Comparison of ENCODE assay signal across 16 cellular contexts in genomic region chr9:137149942-137150484, GRCh38. TPM values are rescaled to one million over a fixed set of nuclear protein-coding genes. Genes with fewer than 3 reads are reported as not detected.
DNase-seq lines count a peak whose midpoint lies in the region; ATAC-seq, FAIRE-seq and TF ChIP-seq lines count a peak whose summit lies in the region.
"Had no signal": no experiment of that assay in that cellular context is flagged by ENCODE, and none has a peak within 500 bp of the region (broad histone marks: within the 10 kb centered on the region; RNA-seq: fewer than 3 reads in every experiment).

No MANE protein-coding gene starts in this region.

- H3K27me3 ChIP-seq in HepG2 (ENCODE audit: control insufficient read depth in 1 of 2, insufficient read depth in 2 of 2, low read length in 2 of 2) (peaks cover 8 to 38% of the 10 kb centered on the region in 2 experiments; a peak in 4 of 5 replicates), right lobe of liver (peaks cover 0 to 4% of the 10 kb centered on the region in 2 donors)

- H3K27ac Mint-ChIP-seq in activated CD4-positive, alpha-beta T cell treated with anti-CD3 and anti-CD28 coated beads for 36 hours: no peak overlapping the region
- H3K27ac Mint-ChIP-seq: type B pancreatic cell had no signal

- H3K4me1 ChIP-seq in HepG2 (ENCODE audit: insufficient read depth, low read length) (peaks cover 30% of the 10 kb centered on the region), right lobe of liver (no peaks in the 10 kb centered on the region)
- H3K4me1 ChIP-seq: adrenal gland, spleen had no signal

- TF ChIP-seq POLR2A in HepG2 (IDR thresholded peaks at IDR 0.05; ENCODE audit: insufficient read depth in 1 of 2, low read depth in 2 of 2, low read length in 2 of 2) (no peak), right lobe of liver (IDR thresholded peaks at IDR 0.05) (no peak)

- no peak overlapping the region for H3K9ac ChIP-seq in HepG2 (ENCODE audit: insufficient read depth, low read depth, low read length)

- no TSS peak for BruUV-seq in HepG2 (replicated peaks; lab: Mats Ljungman, UMichigan)

- H2AFZ ChIP-seq in HepG2 (ENCODE audit: low read length): no peak overlapping the region

- H3K27ac ChIP-seq in HepG2 (ENCODE audit: extremely low read length, insufficient read depth, low read length) (no peak overlapping the region), right lobe of liver (no peak overlapping the region), RWPE1 (peak overlapping the region; percentile 75)
- H3K27ac ChIP-seq: adrenal gland, spleen had no signal

- TF ChIP-seq EP300 in HepG2 (IDR thresholded peaks at IDR 0.05; ENCODE audit: low read depth in 2 of 2, low read length in 2 of 2) (no peak), HepG2 (CRISPR knock-in tag; IDR thresholded peaks at IDR 0.05; ENCODE audit: borderline replicate concordance) (no peak)

- intact Hi-C loops in HepG2 (cut with micrococcal nuclease; ENCODE audit: unreplicated experiment) (no loop called here), right lobe of liver (cut with DNase I) (no loop called here)
- intact Hi-C loops in activated CD4-positive, alpha-beta T cell treated with anti-CD3 and anti-CD28 coated beads for 36 hours (cut with DNase I, micrococcal nuclease): loop anchor here in 1 of 2 experiments (1.0 to 2.0 kb wide), 4 partner anchors 172 to 359 kb away; partner anchors contain the start of genes NSMF and TMEM141

- peaks cover 8% of the 10 kb centered on the region for H3K27me3 Mint-ChIP-seq in activated CD4-positive, alpha-beta T cell treated with anti-CD3 and anti-CD28 coated beads for 36 hours

- H3K9me3 Mint-ChIP-seq in activated CD4-positive, alpha-beta T cell treated with anti-CD3 and anti-CD28 coated beads for 36 hours (ENCODE audit: low read depth): no peaks in the 10 kb centered on the region
- H3K9me3 Mint-ChIP-seq: type B pancreatic cell had no signal

- 2% methylated on average over 7 of the region's 15 CpGs for WGBS in HepG2 (ENCODE audit: low lambda C conversion rate)
- WGBS in right lobe of liver (ENCODE audit: insufficient coverage, low coverage, low lambda C conversion rate, missing lambda C conversion rate): 57% methylated on average over 12 of the region's 15 CpGs

- H4K20me1 ChIP-seq in HepG2 (ENCODE audit: insufficient read depth, low read length): no peaks in the 10 kb centered on the region

- H3K9me3 ChIP-seq in HepG2 (ENCODE audit: low read length) (no peaks in the 10 kb centered on the region), right lobe of liver (no peaks in the 10 kb centered on the region)
- H3K9me3 ChIP-seq: adrenal gland had no signal

- no peak for FAIRE-seq in HepG2 (lab: Jason Lieb, UNC)

- CTCF ChIA-PET in HepG2 (lab: Yijun Ruan, JAX; ENCODE audit: low intra/inter-chr PET ratio, low total read pairs) (no interaction called here), RWPE1 (lab: Yijun Ruan, JAX) (interaction anchor here (0.7 to 1.0 kb wide), 2 partner anchors 121 to 439 kb away, joined by 3 read pairs; partner anchors contain the start of gene ABCA2)
- CTCF ChIA-PET in activated CD4-positive, alpha-beta T cell treated with anti-CD3 and anti-CD28 coated beads for 36 hours (lab: Charles Lee): interaction anchor here (0.5 to 1.1 kb wide), 5 partner anchors 11 to 453 kb away, joined by 3 to 4 read pairs (median 3); partner anchors contain the start of genes GRIN1 and LCN10

- no peak overlapping the region for H3K4me3 Mint-ChIP-seq in activated CD4-positive, alpha-beta T cell treated with anti-CD3 and anti-CD28 coated beads for 36 hours
- H3K4me3 Mint-ChIP-seq: type B pancreatic cell had no signal

- H3K36me3 Mint-ChIP-seq in activated CD4-positive, alpha-beta T cell treated with anti-CD3 and anti-CD28 coated beads for 36 hours (ENCODE audit: low read depth): no peaks in the 10 kb centered on the region
- H3K36me3 Mint-ChIP-seq: type B pancreatic cell had no signal

- H3K4me2 ChIP-seq in HepG2 (ENCODE audit: low read depth, low read length): peak overlapping the region; percentile 61

- in situ Hi-C loops in HepG2 (cut with HindIII; ENCODE audit: extremely low pct_ligation_motif_present, low pct_unique_long_range_greater_than_20kb): no loop called here

- no peaks in the 10 kb centered on the region for H3K79me2 ChIP-seq in HepG2 (ENCODE audit: insufficient read depth, low read length)

- ATAC-seq in HepG2 (no peak), right lobe of liver (no peak), HG03025 (IDR thresholded peaks at IDR 0.05; ENCODE audit: low FRiP score, unreplicated experiment) (peak; percentile 5), GM21619 (IDR thresholded peaks at IDR 0.05; ENCODE audit: unreplicated experiment) (no peak)
- ATAC-seq in activated CD4-positive, alpha-beta T cell treated with anti-CD3 and anti-CD28 coated beads for 36 hours: no peak

- DNase-seq in HepG2 (ENCODE audit: low spot score): no peak
- DNase-seq in right lobe of liver: no peak
- no peak for DNase-seq in RWPE1 (ENCODE audit: low spot score)
- DNase-seq in activated CD4-positive, alpha-beta T cell treated with anti-CD3 and anti-CD28 coated beads for 36 hours: no peak
- no peak for DNase-seq in NCI-H2107 treated with DMSO at 0.1 percent for 48 hours (lab: John Stamatoyannopoulos, UW; ENCODE audit: unreplicated experiment)
- no peak for DNase-seq in NCI-H2081 (lab: John Stamatoyannopoulos, UW)
- DNase-seq: activated T-cell treated with anti-CD3 and anti-CD28 coated beads, Interleukin-2, amount 50 U/mL, for 1 hour; dermis blood vessel endothelial cell; NCI-H1105; NCI-H510A; spleen had no signal

- H3K36me3 ChIP-seq in HepG2 (replicated peaks in 1 of 2; ENCODE audit: control insufficient read depth in 1 of 2, insufficient read depth in 2 of 2, low read length in 2 of 2): no peaks in the 10 kb centered on the region
- H3K36me3 ChIP-seq in right lobe of liver: no peaks in the 10 kb centered on the region
- H3K36me3 ChIP-seq: adrenal gland, spleen had no signal

- TF ChIP-seq RAD21 in HepG2 (CRISPR knock-in tag; IDR thresholded peaks at IDR 0.05): no peak

- POLR2A ChIA-PET in HepG2 (lab: Yijun Ruan, JAX) (interaction anchor here (0.7 to 3.0 kb wide), 21 partner anchors 13 to 309 kb away, joined by 3 to 34 read pairs (median 9); partner anchors contain the start of genes ANAPC2, MAN1B1, NSMF and RNF208), RWPE1 (lab: Yijun Ruan, JAX; ENCODE audit: low non-redundant PET) (interaction anchor here (0.7 to 1.5 kb wide), 2 partner anchors 21 to 62 kb away, joined by 3 to 4 read pairs; no protein-coding TSS in a partner anchor)
- POLR2A ChIA-PET in activated CD4-positive, alpha-beta T cell treated with anti-CD3 and anti-CD28 coated beads for 36 hours (lab: Charles Lee): interaction anchor here (0.6 to 1.6 kb wide), 4 partner anchors 20 to 266 kb away, joined by 3 to 4 read pairs (median 4); no protein-coding TSS in a partner anchor

- H3K4me3 ChIP-seq in HepG2 (replicated peaks in 1 of 3; ENCODE audit: insufficient read depth in 1 of 3, low read depth in 2 of 3, low read length in 3 of 3) (peak overlapping the region in 2 of 3 experiments; percentile 4 to 56; a peak in 3 of 6 replicates), right lobe of liver (no peak overlapping the region)
- H3K4me3 ChIP-seq: adrenal gland, spleen had no signal

- TF ChIP-seq CTCF in HepG2 (CRISPR knock-in tag; IDR thresholded peaks at IDR 0.05) (no peak), right lobe of liver (IDR thresholded peaks at IDR 0.05) (no peak), RWPE1 (conservative IDR thresholded peaks at IDR 0.05; ENCODE audit: low read depth) (no peak)

- H3K4me1 Mint-ChIP-seq in activated CD4-positive, alpha-beta T cell treated with anti-CD3 and anti-CD28 coated beads for 36 hours: peaks cover 8% of the 10 kb centered on the region

RNA-seq across cellular contexts. Expression of gene GRIN1, which starts 11.1 kb away (rescaled TPM):
- total RNA-seq in HepG2 (2016; rRNA removed; fragmentation: Illumina TruSeq; extraction: Trizol): not detected in 2 replicates
- total RNA-seq in HepG2 (2016; cell fraction: cytosol; rRNA removed; fragmentation: Illumina TruSeq; extraction: Trizol; ENCODE audit: low read depth): not detected in 2 replicates
- total RNA-seq in HepG2 (2016; cell fraction: insoluble cytoplasmic fraction; rRNA removed; fragmentation: Illumina TruSeq; extraction: Trizol): not detected in 2 replicates
- total RNA-seq in HepG2 (2016; cell fraction: membrane; rRNA removed; fragmentation: Illumina TruSeq; extraction: Trizol): not detected in 2 replicates
- total RNA-seq in HepG2 (2016; cell fraction: nucleus; rRNA removed; fragmentation: Illumina TruSeq; extraction: Trizol): 0.09 TPM in 1 of 2 replicates, not detected in the other
- 0.05 and 0.13 TPM in 2 replicates for polyA plus RNA-seq in HepG2 (2011; rRNA removed)
- 0.04 and 0.16 TPM in 2 replicates for polyA plus RNA-seq in HepG2 (2011; cell fraction: cytosol; rRNA removed)
- polyA plus RNA-seq in HepG2 (2011; cell fraction: nucleus; rRNA removed): 0.64 and 1.3 TPM in 2 replicates
- polyA plus RNA-seq in HepG2 (2012): 0.32 and 0.40 TPM in 2 replicates
- not detected in 2 replicates for polyA plus RNA-seq in HepG2 (2016; cell fraction: cytosol; fragmentation: Illumina TruSeq; extraction: Trizol; ENCODE audit: low read depth)
- polyA plus RNA-seq in HepG2 (2016; cell fraction: insoluble cytoplasmic fraction; fragmentation: Illumina TruSeq; extraction: Trizol; ENCODE audit: low read depth): not detected in 2 replicates
- polyA plus RNA-seq in HepG2 (2016; cell fraction: membrane; fragmentation: Illumina TruSeq; extraction: Trizol; ENCODE audit: low read depth): not detected in 2 replicates
- not detected in 2 replicates for polyA plus RNA-seq in HepG2 (2016; cell fraction: nucleus; fragmentation: Illumina TruSeq; extraction: Trizol; ENCODE audit: insufficient read depth, low read depth)
- 0.05 and 0.06 TPM in 2 replicates for polyA minus RNA-seq in HepG2 (2011; rRNA and poly(A)+ RNA removed; ENCODE audit: low replicate concordance)
- polyA minus RNA-seq in HepG2 (2011; cell fraction: cytosol; rRNA and poly(A)+ RNA removed): not detected in 2 replicates
- 0.39 TPM in 1 of 2 replicates, not detected in the other for polyA minus RNA-seq in HepG2 (2011; cell fraction: nucleus; rRNA and poly(A)+ RNA removed)
- total RNA-seq in right lobe of liver: not detected
- total RNA-seq in activated CD4-positive, alpha-beta T cell treated with anti-CD3 and anti-CD28 coated beads for 36 hours: under 1 TPM in 1 of 2 experiments, not detected in 1; 0.14 TPM
- total RNA-seq: osteocyte had no signal

RNA-seq across cellular contexts. Expression of gene LRRC26, which starts 19.8 kb away (rescaled TPM):
- total RNA-seq in HepG2 (2016; rRNA removed; fragmentation: Illumina TruSeq; extraction: Trizol) (not detected in 2 replicates), right lobe of liver (under 1 TPM in 2 of 6 experiments, not detected in 4; 0.17 to 0.18 TPM)
- not detected in 2 replicates for total RNA-seq in HepG2 (2016; cell fraction: cytosol; rRNA removed; fragmentation: Illumina TruSeq; extraction: Trizol; ENCODE audit: low read depth)
- not detected in 2 replicates for total RNA-seq in HepG2 (2016; cell fraction: insoluble cytoplasmic fraction; rRNA removed; fragmentation: Illumina TruSeq; extraction: Trizol)
- not detected in 2 replicates for total RNA-seq in HepG2 (2016; cell fraction: membrane; rRNA removed; fragmentation: Illumina TruSeq; extraction: Trizol)
- not detected in 2 replicates for total RNA-seq in HepG2 (2016; cell fraction: nucleus; rRNA removed; fragmentation: Illumina TruSeq; extraction: Trizol)
- not detected in 2 replicates for polyA plus RNA-seq in HepG2 (2011; rRNA removed)
- polyA plus RNA-seq in HepG2 (2011; cell fraction: cytosol; rRNA removed): 0.09 TPM in 1 of 2 replicates, not detected in the other
- 0.18 and 0.26 TPM in 2 replicates for polyA plus RNA-seq in HepG2 (2011; cell fraction: nucleus; rRNA removed)
- polyA plus RNA-seq in HepG2 (2012): not detected in 2 replicates
- not detected in 2 replicates for polyA plus RNA-seq in HepG2 (2016; cell fraction: cytosol; fragmentation: Illumina TruSeq; extraction: Trizol; ENCODE audit: low read depth)
- polyA plus RNA-seq in HepG2 (2016; cell fraction: insoluble cytoplasmic fraction; fragmentation: Illumina TruSeq; extraction: Trizol; ENCODE audit: low read depth): not detected in 2 replicates
- not detected in 2 replicates for polyA plus RNA-seq in HepG2 (2016; cell fraction: membrane; fragmentation: Illumina TruSeq; extraction: Trizol; ENCODE audit: low read depth)
- polyA plus RNA-seq in HepG2 (2016; cell fraction: nucleus; fragmentation: Illumina TruSeq; extraction: Trizol; ENCODE audit: insufficient read depth, low read depth): not detected in 2 replicates
- polyA minus RNA-seq in HepG2 (2011; rRNA and poly(A)+ RNA removed; ENCODE audit: low replicate concordance): 0.21 TPM in 1 of 2 replicates, not detected in the other
- polyA minus RNA-seq in HepG2 (2011; cell fraction: cytosol; rRNA and poly(A)+ RNA removed): not detected in 2 replicates
- polyA minus RNA-seq in HepG2 (2011; cell fraction: nucleus; rRNA and poly(A)+ RNA removed): not detected in 2 replicates
- not detected for total RNA-seq in activated CD4-positive, alpha-beta T cell treated with anti-CD3 and anti-CD28 coated beads for 36 hours
- total RNA-seq: adrenal gland, dermis blood vessel endothelial cell, osteocyte had no signal
- polyA plus RNA-seq: adrenal gland had no signal

RNA-seq across cellular contexts. Expression of gene TMEM210, which starts 21.8 kb away (rescaled TPM):
- total RNA-seq in HepG2 (2016; rRNA removed; fragmentation: Illumina TruSeq; extraction: Trizol) (not detected in 2 replicates), right lobe of liver (not detected)
- total RNA-seq in HepG2 (2016; cell fraction: cytosol; rRNA removed; fragmentation: Illumina TruSeq; extraction: Trizol; ENCODE audit: low read depth): not detected in 2 replicates
- total RNA-seq in HepG2 (2016; cell fraction: insoluble cytoplasmic fraction; rRNA removed; fragmentation: Illumina TruSeq; extraction: Trizol): not detected in 2 replicates
- not detected in 2 replicates for total RNA-seq in HepG2 (2016; cell fraction: membrane; rRNA removed; fragmentation: Illumina TruSeq; extraction: Trizol)
- not detected in 2 replicates for total RNA-seq in HepG2 (2016; cell fraction: nucleus; rRNA removed; fragmentation: Illumina TruSeq; extraction: Trizol)
- not detected in 2 replicates for polyA plus RNA-seq in HepG2 (2011; rRNA removed)
- not detected in 2 replicates for polyA plus RNA-seq in HepG2 (2011; cell fraction: cytosol; rRNA removed)
- not detected in 2 replicates for polyA plus RNA-seq in HepG2 (2011; cell fraction: nucleus; rRNA removed)
- polyA plus RNA-seq in HepG2 (2012): not detected in 2 replicates
- polyA plus RNA-seq in HepG2 (2016; cell fraction: cytosol; fragmentation: Illumina TruSeq; extraction: Trizol; ENCODE audit: low read depth): not detected in 2 replicates
- not detected in 2 replicates for polyA plus RNA-seq in HepG2 (2016; cell fraction: insoluble cytoplasmic fraction; fragmentation: Illumina TruSeq; extraction: Trizol; ENCODE audit: low read depth)
- polyA plus RNA-seq in HepG2 (2016; cell fraction: membrane; fragmentation: Illumina TruSeq; extraction: Trizol; ENCODE audit: low read depth): not detected in 2 replicates
- polyA plus RNA-seq in HepG2 (2016; cell fraction: nucleus; fragmentation: Illumina TruSeq; extraction: Trizol; ENCODE audit: insufficient read depth, low read depth): not detected in 2 replicates
- 0.19 TPM in 1 of 2 replicates, not detected in the other for polyA minus RNA-seq in HepG2 (2011; rRNA and poly(A)+ RNA removed; ENCODE audit: low replicate concordance)
- polyA minus RNA-seq in HepG2 (2011; cell fraction: cytosol; rRNA and poly(A)+ RNA removed): not detected in 2 replicates
- polyA minus RNA-seq in HepG2 (2011; cell fraction: nucleus; rRNA and poly(A)+ RNA removed): not detected in 2 replicates
- total RNA-seq in activated CD4-positive, alpha-beta T cell treated with anti-CD3 and anti-CD28 coated beads for 36 hours: not detected
- total RNA-seq: adrenal gland, dermis blood vessel endothelial cell, osteocyte, spleen had no signal
- polyA plus RNA-seq: adrenal gland, spleen had no signal

RNA-seq across cellular contexts. Expression of gene DPP7, which starts 35.5 kb away (rescaled TPM):
- total RNA-seq in HepG2 (2016; rRNA removed; fragmentation: Illumina TruSeq; extraction: Trizol) (0.66 and 1.2 TPM in 2 replicates), right lobe of liver (10 to 100 TPM; 62.2 to 86.2 (median 66.2) TPM)
- 0.91 and 1.4 TPM in 2 replicates for total RNA-seq in HepG2 (2016; cell fraction: cytosol; rRNA removed; fragmentation: Illumina TruSeq; extraction: Trizol; ENCODE audit: low read depth)
- total RNA-seq in HepG2 (2016; cell fraction: insoluble cytoplasmic fraction; rRNA removed; fragmentation: Illumina TruSeq; extraction: Trizol): 0.65 and 0.95 TPM in 2 replicates
- total RNA-seq in HepG2 (2016; cell fraction: membrane; rRNA removed; fragmentation: Illumina TruSeq; extraction: Trizol): 0.83 TPM in 2 replicates
- total RNA-seq in HepG2 (2016; cell fraction: nucleus; rRNA removed; fragmentation: Illumina TruSeq; extraction: Trizol): 0.97 and 1.4 TPM in 2 replicates
- 4.5 and 6.5 TPM in 2 replicates for polyA plus RNA-seq in HepG2 (2011; rRNA removed)
- polyA plus RNA-seq in HepG2 (2011; cell fraction: cytosol; rRNA removed): 1.9 and 3.2 TPM in 2 replicates
- polyA plus RNA-seq in HepG2 (2011; cell fraction: nucleus; rRNA removed): 28.6 and 38.6 TPM in 2 replicates
- polyA plus RNA-seq in HepG2 (2012): 3.1 and 4.5 TPM in 2 replicates
- polyA plus RNA-seq in HepG2 (2016; cell fraction: cytosol; fragmentation: Illumina TruSeq; extraction: Trizol; ENCODE audit: low read depth): 0.95 and 1.3 TPM in 2 replicates
- 0.72 and 1.0 TPM in 2 replicates for polyA plus RNA-seq in HepG2 (2016; cell fraction: insoluble cytoplasmic fraction; fragmentation: Illumina TruSeq; extraction: Trizol; ENCODE audit: low read depth)
- 0.70 and 0.74 TPM in 2 replicates for polyA plus RNA-seq in HepG2 (2016; cell fraction: membrane; fragmentation: Illumina TruSeq; extraction: Trizol; ENCODE audit: low read depth)
- polyA plus RNA-seq in HepG2 (2016; cell fraction: nucleus; fragmentation: Illumina TruSeq; extraction: Trizol; ENCODE audit: insufficient read depth, low read depth): 4.6 and 5.3 TPM in 2 replicates
- polyA minus RNA-seq in HepG2 (2011; rRNA and poly(A)+ RNA removed; ENCODE audit: low replicate concordance): 3.4 and 95.8 TPM in 2 replicates
- 1.5 and 1.6 TPM in 2 replicates for polyA minus RNA-seq in HepG2 (2011; cell fraction: cytosol; rRNA and poly(A)+ RNA removed)
- 1.9 and 2.3 TPM in 2 replicates for polyA minus RNA-seq in HepG2 (2011; cell fraction: nucleus; rRNA and poly(A)+ RNA removed)
- 100 to 1,000 TPM; 188 to 204 TPM for total RNA-seq in activated CD4-positive, alpha-beta T cell treated with anti-CD3 and anti-CD28 coated beads for 36 hours

RNA-seq across cellular contexts. Expression of gene ANAPC2, which starts 38.3 kb away (rescaled TPM):
- total RNA-seq in HepG2 (2016; rRNA removed; fragmentation: Illumina TruSeq; extraction: Trizol) (7.4 and 12.3 TPM in 2 replicates), right lobe of liver (10 to 100 TPM; 16.1 to 36.5 (median 27.9) TPM)
- 22.4 and 23.5 TPM in 2 replicates for total RNA-seq in HepG2 (2016; cell fraction: cytosol; rRNA removed; fragmentation: Illumina TruSeq; extraction: Trizol; ENCODE audit: low read depth)
- total RNA-seq in HepG2 (2016; cell fraction: insoluble cytoplasmic fraction; rRNA removed; fragmentation: Illumina TruSeq; extraction: Trizol): 6.6 and 15.0 TPM in 2 replicates
- 6.3 and 6.7 TPM in 2 replicates for total RNA-seq in HepG2 (2016; cell fraction: membrane; rRNA removed; fragmentation: Illumina TruSeq; extraction: Trizol)
- 17.6 and 21.6 TPM in 2 replicates for total RNA-seq in HepG2 (2016; cell fraction: nucleus; rRNA removed; fragmentation: Illumina TruSeq; extraction: Trizol)
- 15.4 and 21.6 TPM in 2 replicates for polyA plus RNA-seq in HepG2 (2011; rRNA removed)
- 5.4 and 9.8 TPM in 2 replicates for polyA plus RNA-seq in HepG2 (2011; cell fraction: cytosol; rRNA removed)
- 144 and 175 TPM in 2 replicates for polyA plus RNA-seq in HepG2 (2011; cell fraction: nucleus; rRNA removed)
- 13.6 and 16.6 TPM in 2 replicates for polyA plus RNA-seq in HepG2 (2012)
- 2.4 and 3.3 TPM in 2 replicates for polyA plus RNA-seq in HepG2 (2016; cell fraction: cytosol; fragmentation: Illumina TruSeq; extraction: Trizol; ENCODE audit: low read depth)
- 11.2 and 14.3 TPM in 2 replicates for polyA plus RNA-seq in HepG2 (2016; cell fraction: insoluble cytoplasmic fraction; fragmentation: Illumina TruSeq; extraction: Trizol; ENCODE audit: low read depth)
- polyA plus RNA-seq in HepG2 (2016; cell fraction: membrane; fragmentation: Illumina TruSeq; extraction: Trizol; ENCODE audit: low read depth): 4.1 TPM in 2 replicates
- 64.9 and 72.0 TPM in 2 replicates for polyA plus RNA-seq in HepG2 (2016; cell fraction: nucleus; fragmentation: Illumina TruSeq; extraction: Trizol; ENCODE audit: insufficient read depth, low read depth)
- polyA minus RNA-seq in HepG2 (2011; rRNA and poly(A)+ RNA removed; ENCODE audit: low replicate concordance): 27.3 and 55.4 TPM in 2 replicates
- 14.7 and 17.5 TPM in 2 replicates for polyA minus RNA-seq in HepG2 (2011; cell fraction: cytosol; rRNA and poly(A)+ RNA removed)
- polyA minus RNA-seq in HepG2 (2011; cell fraction: nucleus; rRNA and poly(A)+ RNA removed): 33.0 and 36.8 TPM in 2 replicates
- 10 to 100 TPM; 30.8 to 38.4 TPM for total RNA-seq in activated CD4-positive, alpha-beta T cell treated with anti-CD3 and anti-CD28 coated beads for 36 hours

Comparison
In these comparisons a context has a peak if more than half of its experiments do, and no peak if none do; other contexts are left out.
1. H3K4me3 ChIP-seq: peak in HepG2 (2 of 3); none in right lobe of liver (0 of 3).